In the genomic region with DNA sequence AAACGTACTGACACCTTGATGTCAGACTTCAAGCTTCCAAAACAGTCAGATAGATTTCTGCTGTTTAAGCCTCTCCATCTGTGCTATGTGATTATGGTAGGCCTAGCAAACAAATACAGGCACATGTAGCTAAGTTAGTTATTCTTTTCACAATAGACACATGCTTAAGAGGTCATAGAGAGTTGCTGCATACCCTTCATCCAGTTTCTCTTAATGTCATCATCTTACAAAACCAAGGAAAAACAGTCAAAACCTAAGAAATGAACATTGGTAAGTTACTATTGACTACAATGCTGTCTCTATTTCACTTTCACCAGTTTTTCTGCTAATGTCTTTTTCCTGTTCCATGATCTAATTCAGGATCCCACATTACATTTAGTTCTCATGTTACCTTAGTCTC, we compare ENCODE assay signal across 30 cellular contexts.
"Had no signal": no experiment of that assay in that cellular context is flagged by ENCODE, and none has a peak within 500 bp of the region (broad histone marks: within the 10 kb centered on the region; RNA-seq: fewer than 3 reads in every experiment).

No MANE protein-coding gene starts in this region.

- DNase-seq: activated CD4-positive, alpha-beta memory T cell treated with anti-CD3 and anti-CD28 coated beads for 36 hours; activated CD4-positive, alpha-beta T cell treated with anti-CD3 and anti-CD28 coated beads for 36 hours; activated CD4-positive, alpha-beta T cell treated with anti-CD3 and anti-CD28 coated beads, Interleukin-2, amount 10 ng/mL, durations not matched to agents 24 days and 14 days; activated CD4-positive, CD25-positive, alpha-beta regulatory T cell; activated CD4-positive, CD25-positive, alpha-beta regulatory T cell treated with anti-CD3 and anti-CD28 coated beads, Interleukin-2, amount 50 U/mL, for 72 hours; activated CD8-positive, alpha-beta memory T cell treated with anti-CD3 and anti-CD28 coated beads, Interleukin-2, amount 10 ng/mL, durations not matched to agents 7 days and 5 days; activated CD8-positive, alpha-beta memory T cell treated with anti-CD3 and anti-CD28 coated beads, Interleukin-2, amount 50 U/mL, for 4 hours; activated CD8-positive, alpha-beta T cell treated with anti-CD3 and anti-CD28 coated beads, Interleukin-2, amount 10 ng/mL, durations not matched to agents 7 days and 5 days; activated effector memory CD4-positive, alpha-beta T cell treated with anti-CD3 and anti-CD28 coated beads, Interleukin-2, amount 50 U/mL, for 16 hours; activated naive CD4-positive, alpha-beta T cell treated with anti-CD3 and anti-CD28 coated beads for 36 hours; activated naive CD8-positive, alpha-beta T cell treated with anti-CD3 and anti-CD28 coated beads for 36 hours; activated naive CD8-positive, alpha-beta T cell treated with anti-CD3 and anti-CD28 coated beads, Interleukin-2, amount 50 U/mL, for 24 hours; activated T-cell treated with anti-CD3 and anti-CD28 coated beads, Interleukin-2, amount 50 U/mL, for 1 hour; activated T-cell treated with anti-CD3 and anti-CD28 coated beads, Interleukin-2, amount 50 U/mL, for 48 hours; central memory CD4-positive, alpha-beta T cell; cerebellar nuclear complex; dermis blood vessel endothelial cell; effector CD4-positive, alpha-beta T cell; effector memory CD8-positive, alpha-beta T cell; erythroblast; foreskin keratinocyte; heart right ventricle; T-helper 2 cell had no signal

- H3K4me3 ChIP-seq: ascending aorta, breast epithelium, cardiac muscle cell, coronary artery, esophagus muscularis mucosa, gastroesophageal sphincter, heart right ventricle, hepatocyte had no signal

- ATAC-seq: activated CD4-positive, alpha-beta T cell treated with anti-CD3 and anti-CD28 coated beads for 36 hours; activated CD8-positive, alpha-beta memory T cell treated with anti-CD3 and anti-CD28 coated beads, Interleukin-2, amount 10 ng/mL, durations not matched to agents 7 days and 5 days; activated CD8-positive, alpha-beta T cell treated with anti-CD3 and anti-CD28 coated beads, Interleukin-2, amount 10 ng/mL, durations not matched to agents 7 days and 5 days; activated naive CD8-positive, alpha-beta T cell treated with anti-CD3 and anti-CD28 coated beads, Interleukin-2, amount 50 U/mL, for 24 hours; effector memory CD8-positive, alpha-beta T cell; foreskin keratinocyte; gastroesophageal sphincter; heart right ventricle had no signal
